8 cellular contexts compared by ENCODE assay signal in genomic region chr2:135052997-135053474, GRCh38. TPM values are rescaled to one million over a fixed set of nuclear protein-coding genes. Genes with fewer than 3 reads are reported as not detected.
DNase-seq lines count a peak whose midpoint lies in the region; ATAC-seq and TF ChIP-seq lines count a peak whose summit lies in the region.

No MANE protein-coding gene starts in this region.

- peaks cover 5% of the 10 kb centered on the region for H3K27me3 Mint-ChIP-seq in activated CD8-positive, alpha-beta memory T cell treated with anti-CD3 and anti-CD28 coated beads, Interleukin-2, amount 10 ng/mL, durations not matched to agents 7 days and 5 days
- H3K27me3 Mint-ChIP-seq in activated CD8-positive, alpha-beta T cell treated with anti-CD3 and anti-CD28 coated beads, Interleukin-2, amount 10 ng/mL, durations not matched to agents 7 days and 5 days (ENCODE audit: low read depth): no peaks in the 10 kb centered on the region

- TF ChIP-seq CTCF in fibroblast of villous mesenchyme (IDR thresholded peaks at IDR 0.05; ENCODE audit: insufficient read depth, low read depth, low read length) (no peak), retinal pigment epithelial cell (conservative IDR thresholded peaks at IDR 0.05; ENCODE audit: low read depth, low read length) (no peak)

- no peaks in the 10 kb centered on the region for H3K9me3 Mint-ChIP-seq in activated CD8-positive, alpha-beta memory T cell treated with anti-CD3 and anti-CD28 coated beads, Interleukin-2, amount 10 ng/mL, durations not matched to agents 7 days and 5 days (ENCODE audit: low read depth)
- no peaks in the 10 kb centered on the region for H3K9me3 Mint-ChIP-seq in activated CD8-positive, alpha-beta T cell treated with anti-CD3 and anti-CD28 coated beads, Interleukin-2, amount 10 ng/mL, durations not matched to agents 7 days and 5 days (ENCODE audit: insufficient read depth)

- H3K4me3 ChIP-seq in fibroblast of villous mesenchyme (ENCODE audit: low read depth, low read length) (peak overlapping the region; percentile 99), retinal pigment epithelial cell (ENCODE audit: low read length) (peak overlapping the region; percentile 100)

- peak overlapping the region; percentile 91 for H3K4me3 Mint-ChIP-seq in activated CD8-positive, alpha-beta memory T cell treated with anti-CD3 and anti-CD28 coated beads, Interleukin-2, amount 10 ng/mL, durations not matched to agents 7 days and 5 days
- peak overlapping the region; percentile 94 for H3K4me3 Mint-ChIP-seq in activated CD8-positive, alpha-beta T cell treated with anti-CD3 and anti-CD28 coated beads, Interleukin-2, amount 10 ng/mL, durations not matched to agents 7 days and 5 days

- CTCF ChIA-PET in activated CD8-positive, alpha-beta memory T cell treated with anti-CD3 and anti-CD28 coated beads, Interleukin-2, amount 10 ng/mL, durations not matched to agents 7 days and 5 days (lab: Charles Lee): no interaction called here
- CTCF ChIA-PET in activated CD8-positive, alpha-beta T cell treated with anti-CD3 and anti-CD28 coated beads, Interleukin-2, amount 10 ng/mL, durations not matched to agents 7 days and 5 days (lab: Charles Lee): interaction anchor here (1.5 to 3.0 kb wide), 2 partner anchors 48 to 192 kb away, joined by 3 to 15 read pairs; no protein-coding TSS in a partner anchor

- H3K27ac Mint-ChIP-seq in activated CD8-positive, alpha-beta memory T cell treated with anti-CD3 and anti-CD28 coated beads, Interleukin-2, amount 10 ng/mL, durations not matched to agents 7 days and 5 days: peak overlapping the region; percentile 99
- H3K27ac Mint-ChIP-seq in activated CD8-positive, alpha-beta T cell treated with anti-CD3 and anti-CD28 coated beads, Interleukin-2, amount 10 ng/mL, durations not matched to agents 7 days and 5 days: peak overlapping the region; percentile 100

- POLR2A ChIA-PET in activated CD8-positive, alpha-beta T cell treated with anti-CD3 and anti-CD28 coated beads, Interleukin-2, amount 10 ng/mL, durations not matched to agents 7 days and 5 days (lab: Charles Lee): interaction anchor here (0.6 to 1.4 kb wide), 5 partner anchors 33 to 690 kb away, joined by 3 to 5 read pairs (median 3); partner anchors contain the start of gene ZRANB3

- peaks cover 41% of the 10 kb centered on the region for H3K4me1 Mint-ChIP-seq in activated CD8-positive, alpha-beta memory T cell treated with anti-CD3 and anti-CD28 coated beads, Interleukin-2, amount 10 ng/mL, durations not matched to agents 7 days and 5 days
- peaks cover 48% of the 10 kb centered on the region for H3K4me1 Mint-ChIP-seq in activated CD8-positive, alpha-beta T cell treated with anti-CD3 and anti-CD28 coated beads, Interleukin-2, amount 10 ng/mL, durations not matched to agents 7 days and 5 days (ENCODE audit: low read depth)

- DNase-seq in activated CD8-positive, alpha-beta memory T cell treated with anti-CD3 and anti-CD28 coated beads, Interleukin-2, amount 10 ng/mL, durations not matched to agents 7 days and 5 days: peak; percentile 57
- no peak for DNase-seq in activated CD8-positive, alpha-beta memory T cell treated with anti-CD3 and anti-CD28 coated beads for 24 hours
- peak; percentile 42 for DNase-seq in activated CD8-positive, alpha-beta T cell treated with anti-CD3 and anti-CD28 coated beads, Interleukin-2, amount 10 ng/mL, durations not matched to agents 7 days and 5 days
- DNase-seq in fibroblast of villous mesenchyme (ENCODE audit: low read depth) (peak; percentile 16), retinal pigment epithelial cell (ENCODE audit: low read depth) (no peak), NCI-H748 (lab: John Stamatoyannopoulos, UW; ENCODE audit: unreplicated experiment) (no peak), dedifferentiated amniotic fluid mesenchymal stem cell (ENCODE audit: extremely low spot score) (no peak)

- peak; percentile 24 for ATAC-seq in activated CD8-positive, alpha-beta memory T cell treated with anti-CD3 and anti-CD28 coated beads, Interleukin-2, amount 10 ng/mL, durations not matched to agents 7 days and 5 days
- peak; percentile 42 for ATAC-seq in HG03354 (IDR thresholded peaks at IDR 0.05; ENCODE audit: poor library complexity, severe bottlenecking, unreplicated experiment)
- peak; percentile 20 for ATAC-seq in activated CD8-positive, alpha-beta T cell treated with anti-CD3 and anti-CD28 coated beads, Interleukin-2, amount 10 ng/mL, durations not matched to agents 7 days and 5 days

- peaks cover 24% of the 10 kb centered on the region for H3K36me3 Mint-ChIP-seq in activated CD8-positive, alpha-beta memory T cell treated with anti-CD3 and anti-CD28 coated beads, Interleukin-2, amount 10 ng/mL, durations not matched to agents 7 days and 5 days
- H3K36me3 Mint-ChIP-seq in activated CD8-positive, alpha-beta T cell treated with anti-CD3 and anti-CD28 coated beads, Interleukin-2, amount 10 ng/mL, durations not matched to agents 7 days and 5 days (ENCODE audit: low read depth): peaks cover 15% of the 10 kb centered on the region

RNA-seq across cellular contexts. Expression of gene RAB3GAP1, which starts 0.9 kb away (rescaled TPM):
- total RNA-seq in activated CD8-positive, alpha-beta memory T cell treated with anti-CD3 and anti-CD28 coated beads, Interleukin-2, amount 10 ng/mL, durations not matched to agents 7 days and 5 days: 10 to 100 TPM; 13.9 to 33.2 TPM
- 10 to 100 TPM; 10.3 to 10.7 TPM for total RNA-seq in activated CD8-positive, alpha-beta T cell treated with anti-CD3 and anti-CD28 coated beads, Interleukin-2, amount 10 ng/mL, durations not matched to agents 7 days and 5 days
- 73.4 and 100 TPM in 2 replicates for total RNA-seq in fibroblast of villous mesenchyme

RNA-seq across cellular contexts. Expression of gene MAP3K19, which starts 5.8 kb away (rescaled TPM):
- not detected for total RNA-seq in activated CD8-positive, alpha-beta memory T cell treated with anti-CD3 and anti-CD28 coated beads, Interleukin-2, amount 10 ng/mL, durations not matched to agents 7 days and 5 days
- total RNA-seq in activated CD8-positive, alpha-beta T cell treated with anti-CD3 and anti-CD28 coated beads, Interleukin-2, amount 10 ng/mL, durations not matched to agents 7 days and 5 days: not detected
- not detected in 2 replicates for total RNA-seq in fibroblast of villous mesenchyme

Comparison
In these comparisons a context has a peak if more than half of its experiments do, and no peak if none do; other contexts are left out.
1. DNase-seq: peak in activated CD8-positive, alpha-beta memory T cell treated with anti-CD3 and anti-CD28 coated beads, Interleukin-2, amount 10 ng/mL, durations not matched to agents 7 days and 5 days (single experiment), activated CD8-positive, alpha-beta T cell treated with anti-CD3 and anti-CD28 coated beads, Interleukin-2, amount 10 ng/mL, durations not matched to agents 7 days and 5 days (single experiment) and fibroblast of villous mesenchyme (single experiment); none in activated CD8-positive, alpha-beta memory T cell treated with anti-CD3 and anti-CD28 coated beads for 24 hours (single experiment), retinal pigment epithelial cell (single experiment), NCI-H748 (single experiment) and dedifferentiated amniotic fluid mesenchymal stem cell (single experiment).
2. Peak in every context shown above with its lines, with median percentiles within 50 percentile points of each other: ATAC-seq.